13 cellular contexts compared by ENCODE assay signal in the genomic region with DNA sequence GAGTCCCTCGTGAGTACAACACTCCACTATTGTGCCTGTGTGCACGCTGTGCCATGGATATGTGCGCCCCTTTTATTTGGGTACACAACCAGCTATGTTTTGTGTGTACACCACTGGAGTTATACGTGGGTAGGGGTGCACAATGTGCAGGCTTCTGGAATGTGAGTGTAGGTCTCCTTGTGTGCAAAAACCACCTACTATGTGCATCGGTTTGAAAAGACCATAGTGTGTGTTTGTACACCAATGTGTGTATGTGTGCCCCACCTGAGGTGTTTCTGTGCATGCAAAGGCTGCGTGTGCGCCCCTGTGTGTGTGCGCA.
DNase-seq lines count a peak whose midpoint lies in the region; ATAC-seq, FAIRE-seq and TF ChIP-seq lines count a peak whose summit lies in the region.
"Had no signal": no experiment of that assay in that cellular context is flagged by ENCODE, and none has a peak within 500 bp of the region (broad histone marks: within the 10 kb centered on the region; RNA-seq: fewer than 3 reads in every experiment).

No MANE protein-coding gene starts in this region.

- H3K9me3 Mint-ChIP-seq in Caco-2 (ENCODE audit: unreplicated experiment), result peaks cover 7% of the 10 kb centered on the region
- H3K9me3 Mint-ChIP-seq: activated T-helper 1 cell treated with anti-CD3 and anti-CD28 coated beads, Interleukin-12 subunit alpha, Interleukin-12 subunit beta, Interleukin-2, Interleukin-4 antibody, amounts not matched to agents 30 ng/mL and 10 ng/mL and 1 ng/mL, durations not matched to agents 14 hours and 24 hours and 36 hours; memory B cell had no signal

- TF ChIP-seq CTCF in Caco-2 (IDR thresholded peaks at IDR 0.05; ENCODE audit: insufficient read depth in 1 of 2, low read depth in 1 of 2, low read length in 1 of 2, severe bottlenecking in 1 of 2, unreplicated experiment in 1 of 2) (no peak), astrocyte of the cerebellum (IDR thresholded peaks at IDR 0.05; ENCODE audit: low read depth, low read length, missing control alignments) (no peak), psoas muscle (IDR thresholded peaks at IDR 0.05) (no peak)

- peak overlapping the region; percentile 42 for H3K4me3 ChIP-seq in Caco-2 (ENCODE audit: low read depth, low read length)
- peak overlapping the region; percentile 34 for H3K4me3 ChIP-seq in astrocyte of the cerebellum (ENCODE audit: low read depth, low read length)
- peak overlapping the region; percentile 38; the same call in 1 of the 2 replicates for H3K4me3 ChIP-seq in iPS DF 6.9 (ENCODE audit: low read length)
- peak overlapping the region; percentile 67 for H3K4me3 ChIP-seq in psoas muscle

- no peaks in the 10 kb centered on the region for H3K36me3 ChIP-seq in Caco-2 (ENCODE audit: control insufficient read depth, insufficient read depth, low read length)
- no peaks in the 10 kb centered on the region for H3K36me3 ChIP-seq in iPS DF 6.9 (ENCODE audit: control insufficient read depth, insufficient read depth, low read length)
- no peaks in the 10 kb centered on the region for H3K36me3 ChIP-seq in psoas muscle (ENCODE audit: insufficient read depth in 1 of 2, low read depth in 1 of 2)

- H3K27ac Mint-ChIP-seq in Caco-2 (ENCODE audit: unreplicated experiment), result peak overlapping the region; percentile 90
- H3K27ac Mint-ChIP-seq: activated T-helper 1 cell treated with anti-CD3 and anti-CD28 coated beads, Interleukin-12 subunit alpha, Interleukin-12 subunit beta, Interleukin-2, Interleukin-4 antibody, amounts not matched to agents 30 ng/mL and 10 ng/mL and 1 ng/mL, durations not matched to agents 14 hours and 24 hours and 36 hours; memory B cell had no signal

- peak overlapping the region; percentile 70 for H3K4me3 Mint-ChIP-seq in Caco-2 (ENCODE audit: unreplicated experiment)
- H3K4me3 Mint-ChIP-seq: activated T-helper 1 cell treated with anti-CD3 and anti-CD28 coated beads, Interleukin-12 subunit alpha, Interleukin-12 subunit beta, Interleukin-2, Interleukin-4 antibody, amounts not matched to agents 30 ng/mL and 10 ng/mL and 1 ng/mL, durations not matched to agents 14 hours and 24 hours and 36 hours; memory B cell had no signal

- POLR2A ChIA-PET in Caco-2 (lab: Charles Lee), result no interaction called here

- H3K27me3 Mint-ChIP-seq in Caco-2 (ENCODE audit: insufficient read depth, unreplicated experiment), result no peaks in the 10 kb centered on the region

- CTCF ChIA-PET in Caco-2 (lab: Charles Lee), result interaction anchor here (0.5 kb wide), 1 partner anchor 183 kb away, joined by 4 read pairs; the partner anchor contains the start of gene SLC41A3

- H3K36me3 Mint-ChIP-seq in Caco-2 (ENCODE audit: insufficient read depth, unreplicated experiment), result peaks cover 13% of the 10 kb centered on the region
- H3K36me3 Mint-ChIP-seq: memory B cell had no signal

- H3K4me1 Mint-ChIP-seq in Caco-2 (ENCODE audit: low read depth, unreplicated experiment), result peaks cover 32% of the 10 kb centered on the region

- DNase-seq in Caco-2 (no peak), astrocyte of the cerebellum (ENCODE audit: low read depth) (no peak), iPS DF 6.9 (ENCODE audit: low read depth, low spot score) (no peak), psoas muscle (no peak), frontal cortex (ENCODE audit: low spot score in 2 of 2) (no peak), NCI-H1417 (lab: John Stamatoyannopoulos, UW) (no peak), NCI-H2227 treated with DMSO at 0.1 percent for 48 hours (lab: John Stamatoyannopoulos, UW) (no peak)
- DNase-seq: effector CD4-positive, alpha-beta T cell; NCI-H82 had no signal

- H3K4me1 ChIP-seq in Caco-2 (peaks cover 49% of the 10 kb centered on the region), iPS DF 6.9 (ENCODE audit: control insufficient read depth, insufficient read depth, low read length) (peaks cover 11% of the 10 kb centered on the region), psoas muscle (peaks cover 41% of the 10 kb centered on the region)

- ATAC-seq in psoas muscle, result peak in 1 of 4 donors; percentile 11
- no peak for ATAC-seq in HG02981 (IDR thresholded peaks at IDR 0.05; ENCODE audit: unreplicated experiment)

- H3K9me3 ChIP-seq in Caco-2, result no peaks in the 10 kb centered on the region
- no peaks in the 10 kb centered on the region for H3K9me3 ChIP-seq in iPS DF 6.9 (ENCODE audit: control insufficient read depth, insufficient read depth, low read length)
- H3K9me3 ChIP-seq in psoas muscle, result no peaks in the 10 kb centered on the region

- H3K27ac ChIP-seq in iPS DF 6.9 (ENCODE audit: low read length) (no peak overlapping the region), psoas muscle (peak overlapping the region; percentile 89)
- H3K27ac ChIP-seq: C4-2B had no signal

- no peak for FAIRE-seq in frontal cortex (lab: Jason Lieb, UNC)

- in situ Hi-C loops in astrocyte of the cerebellum (cut with HindIII; ENCODE audit: low sequenced_read_pairs), result no loop called here

- BruUV-seq in Caco-2 (replicated peaks; lab: Mats Ljungman, UMichigan), result TSS peak; percentile 58

- H3K27me3 ChIP-seq in Caco-2 (replicated peaks; ENCODE audit: control insufficient read depth, insufficient read depth, low read length) (no peaks in the 10 kb centered on the region), iPS DF 6.9 (ENCODE audit: control insufficient read depth, insufficient read depth, low read length) (no peaks in the 10 kb centered on the region; the same call in 1 of the 2 replicates), psoas muscle (ENCODE audit: insufficient read depth in 3 of 3, low read length in 2 of 3) (no peaks in the 10 kb centered on the region)

- intact Hi-C loops in Caco-2 (cut with micrococcal nuclease; ENCODE audit: unreplicated experiment) (loop anchor here (2.0 to 10.0 kb wide), 2 partner anchors 88 to 208 kb away; partner anchors contain the start of gene ZXDC), psoas muscle (cut with DNase I) (loop anchor here in 1 of 2 donors (10.0 kb wide), 1 partner anchor 208 kb away; the partner anchor contains the start of gene ZXDC)

- WGBS in iPS DF 6.9 (ENCODE audit: insufficient coverage, insufficient read length), result no CpG with 5 or more reads among the region's 8 CpGs
- WGBS in psoas muscle, 3 donors, result 53 to 68% (median 62%) methylated on average over 8 of the region's 8 CpGs
